24 cellular contexts compared by ENCODE assay signal in the genomic region with DNA sequence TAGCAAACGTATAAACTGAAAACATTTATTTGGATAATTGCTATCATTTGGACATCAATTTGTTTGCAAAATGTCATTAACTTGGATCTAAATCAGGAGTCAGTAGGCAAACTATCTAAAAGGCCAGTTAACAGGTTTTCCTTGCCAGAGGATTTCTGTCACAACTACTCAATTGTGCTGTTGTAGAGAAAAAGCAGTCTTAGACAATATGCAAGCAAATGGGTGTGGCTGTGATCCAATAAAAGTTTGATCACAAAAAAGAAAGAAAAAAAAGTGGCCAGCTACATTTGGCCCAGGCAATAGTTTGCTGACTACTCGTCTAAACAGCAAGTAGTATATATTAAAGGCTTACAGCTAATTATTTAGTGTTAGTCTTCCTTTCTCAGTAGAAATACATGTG.
"Had no signal": no experiment of that assay in that cellular context is flagged by ENCODE, and none has a peak within 500 bp of the region (broad histone marks: within the 10 kb centered on the region; RNA-seq: fewer than 3 reads in every experiment).

No MANE protein-coding gene starts in this region.

- DNase-seq: activated B cell treated with CpG ODN at 0.5 μM for 24 hours; activated CD4-positive, alpha-beta T cell treated with anti-CD3 and anti-CD28 coated beads for 1 hour; activated CD4-positive, alpha-beta T cell treated with anti-CD3 and anti-CD28 coated beads, Interleukin-2, amount 10 ng/mL, durations not matched to agents 24 days and 14 days; activated CD4-positive, alpha-beta T cell treated with anti-CD3 and anti-CD28 coated beads, Interleukin-2, amount 50 U/mL, for 48 hours; activated CD8-positive, alpha-beta memory T cell treated with anti-CD3 and anti-CD28 coated beads, Interleukin-2, amount 10 ng/mL, durations not matched to agents 7 days and 5 days; activated effector memory CD4-positive, alpha-beta T cell treated with Interleukin-2 at 50 U/mL for 16 hours; activated naive CD4-positive, alpha-beta T cell; activated T-cell treated with anti-CD3 and anti-CD28 coated beads, Interleukin-2, amount 50 U/mL, for 24 hours; IMR-90; KBM-7; NCI-H1092; NCI-H1417; NCI-H2171; NCI-H2227 treated with DMSO at 0.1 percent for 48 hours; NCI-H510A; NCI-H69; NK-92 treated with Interleukin-12 subunit alpha and Interleukin-12 subunit beta, amount 100 ng/mL, for 24 hours; Peyer's patch; SHP77 treated with DMSO at 0.1 percent for 48 hours had no signal

- H3K4me3 ChIP-seq: Peyer's patch had no signal

- H3K27ac ChIP-seq: RWPE1 had no signal

- H3K4me1 Mint-ChIP-seq: activated B cell treated with CpG ODN at 0.5 μM for 24 hours; activated CD4-positive, alpha-beta T cell treated with anti-CD3 and anti-CD28 coated beads, Interleukin-2, amount 10 ng/mL, durations not matched to agents 24 days and 14 days; activated CD8-positive, alpha-beta memory T cell treated with anti-CD3 and anti-CD28 coated beads, Interleukin-2, amount 10 ng/mL, durations not matched to agents 7 days and 5 days; activated naive CD4-positive, alpha-beta T cell treated with anti-CD3 and anti-CD28 coated beads, Interleukin-2, amount 50 U/mL, for 24 hours had no signal

- H3K27me3 ChIP-seq: Peyer's patch had no signal

- H3K4me1 ChIP-seq: Peyer's patch had no signal

- H3K9me3 ChIP-seq: Peyer's patch had no signal

- H3K4me3 Mint-ChIP-seq: activated B cell treated with CpG ODN at 0.5 μM for 24 hours; activated CD4-positive, alpha-beta T cell treated with anti-CD3 and anti-CD28 coated beads, Interleukin-2, amount 10 ng/mL, durations not matched to agents 24 days and 14 days; activated CD8-positive, alpha-beta memory T cell treated with anti-CD3 and anti-CD28 coated beads, Interleukin-2, amount 10 ng/mL, durations not matched to agents 7 days and 5 days; activated naive CD4-positive, alpha-beta T cell treated with anti-CD3 and anti-CD28 coated beads, Interleukin-2, amount 50 U/mL, for 24 hours; activated T-cell treated with anti-CD3 and anti-CD28 coated beads, Interleukin-2, amount 50 U/mL, for 24 hours; activated T-helper 1 cell treated with anti-CD3 and anti-CD28 coated beads, Interleukin-12 subunit alpha, Interleukin-12 subunit beta, Interleukin-2, Interleukin-4 antibody, amounts not matched to agents 30 ng/mL and 10 ng/mL and 1 ng/mL, durations not matched to agents 14 hours and 24 hours and 36 hours; T-helper 1 cell treated with Interleukin-12 subunit alpha and Interleukin-12 subunit beta and Interleukin-4 antibody, amounts not matched to agents 30 μg/mL and 1 μg/mL, for 36 hours had no signal

- H3K27ac Mint-ChIP-seq: activated B cell treated with CpG ODN at 0.5 μM for 24 hours; activated CD4-positive, alpha-beta T cell treated with anti-CD3 and anti-CD28 coated beads, Interleukin-2, amount 10 ng/mL, durations not matched to agents 24 days and 14 days; activated CD8-positive, alpha-beta memory T cell treated with anti-CD3 and anti-CD28 coated beads, Interleukin-2, amount 10 ng/mL, durations not matched to agents 7 days and 5 days; activated naive CD4-positive, alpha-beta T cell treated with anti-CD3 and anti-CD28 coated beads, Interleukin-2, amount 50 U/mL, for 24 hours; activated T-cell treated with anti-CD3 and anti-CD28 coated beads, Interleukin-2, amount 50 U/mL, for 24 hours; activated T-helper 1 cell treated with anti-CD3 and anti-CD28 coated beads, Interleukin-12 subunit alpha, Interleukin-12 subunit beta, Interleukin-2, Interleukin-4 antibody, amounts not matched to agents 30 ng/mL and 10 ng/mL and 1 ng/mL, durations not matched to agents 14 hours and 24 hours and 36 hours; T-helper 1 cell treated with Interleukin-12 subunit alpha and Interleukin-12 subunit beta and Interleukin-4 antibody, amounts not matched to agents 30 μg/mL and 1 μg/mL, for 36 hours had no signal

- H3K27me3 Mint-ChIP-seq: activated B cell treated with CpG ODN at 0.5 μM for 24 hours; activated CD8-positive, alpha-beta memory T cell treated with anti-CD3 and anti-CD28 coated beads, Interleukin-2, amount 10 ng/mL, durations not matched to agents 7 days and 5 days had no signal

- ATAC-seq: activated CD8-positive, alpha-beta memory T cell treated with anti-CD3 and anti-CD28 coated beads, Interleukin-2, amount 10 ng/mL, durations not matched to agents 7 days and 5 days had no signal

- H3K36me3 ChIP-seq: Peyer's patch had no signal

- H3K9me3 Mint-ChIP-seq: activated B cell treated with CpG ODN at 0.5 μM for 24 hours; activated naive CD4-positive, alpha-beta T cell treated with anti-CD3 and anti-CD28 coated beads, Interleukin-2, amount 50 U/mL, for 24 hours; activated T-cell treated with anti-CD3 and anti-CD28 coated beads, Interleukin-2, amount 50 U/mL, for 24 hours; activated T-helper 1 cell treated with anti-CD3 and anti-CD28 coated beads, Interleukin-12 subunit alpha, Interleukin-12 subunit beta, Interleukin-2, Interleukin-4 antibody, amounts not matched to agents 30 ng/mL and 10 ng/mL and 1 ng/mL, durations not matched to agents 14 hours and 24 hours and 36 hours; T-helper 1 cell treated with Interleukin-12 subunit alpha and Interleukin-12 subunit beta and Interleukin-4 antibody, amounts not matched to agents 30 μg/mL and 1 μg/mL, for 36 hours had no signal

- H3K36me3 Mint-ChIP-seq: activated CD8-positive, alpha-beta memory T cell treated with anti-CD3 and anti-CD28 coated beads, Interleukin-2, amount 10 ng/mL, durations not matched to agents 7 days and 5 days; activated naive CD4-positive, alpha-beta T cell treated with anti-CD3 and anti-CD28 coated beads, Interleukin-2, amount 50 U/mL, for 24 hours; brain had no signal
